ENCODE assay signal across 10 cellular contexts in genomic region chr6:36683145-36683655, GRCh38. TPM values are rescaled to one million over a fixed set of nuclear protein-coding genes. Genes with fewer than 3 reads are reported as not detected.
DNase-seq lines count a peak whose midpoint lies in the region; ATAC-seq lines count a peak whose summit lies in the region.
"Had no signal": no experiment of that assay in that cellular context is flagged by ENCODE, and none has a peak within 500 bp of the region (broad histone marks: within the 10 kb centered on the region; RNA-seq: fewer than 3 reads in every experiment).

No MANE protein-coding gene starts in this region.

- H3K9ac ChIP-seq in BLaER1, result no peak overlapping the region; the same call in 1 of the 2 replicates

- H3K36me3 ChIP-seq in BLaER1 (peaks cover 61% of the 10 kb centered on the region), muscle layer of duodenum (ENCODE audit: control insufficient read depth in 1 of 2, insufficient read depth in 2 of 2, low read length in 2 of 2) (peaks cover 48 to 49% of the 10 kb centered on the region in 2 donors)
- H3K36me3 ChIP-seq: ovary had no signal

- no peak for ATAC-seq in HG02852 (IDR thresholded peaks at IDR 0.05; ENCODE audit: unreplicated experiment)
- ATAC-seq in HG03025 (IDR thresholded peaks at IDR 0.05; ENCODE audit: low FRiP score, unreplicated experiment), result no peak

- H3K4me2 ChIP-seq in BLaER1, result peak overlapping the region; percentile 91

- no peaks in the 10 kb centered on the region for H3K9me3 Mint-ChIP-seq in IgD-negative memory B cell

- peaks cover 94% of the 10 kb centered on the region for H4K20me1 ChIP-seq in BLaER1

- H3K4me3 ChIP-seq in BLaER1, result peak overlapping the region; percentile 99
- no peak overlapping the region for H3K4me3 ChIP-seq in muscle layer of duodenum (ENCODE audit: low read depth in 1 of 2, low read length in 2 of 2)
- H3K4me3 ChIP-seq: ovary had no signal

- H3K27ac Mint-ChIP-seq in IgD-negative memory B cell, result peak overlapping the region; percentile 99 to 100 (median 99)

- no peaks in the 10 kb centered on the region for H3K9me3 ChIP-seq in BLaER1
- H3K9me3 ChIP-seq in muscle layer of duodenum (ENCODE audit: control insufficient read depth in 1 of 2, low read length in 2 of 2), result no peaks in the 10 kb centered on the region
- H3K9me3 ChIP-seq: ovary had no signal

- no peaks in the 10 kb centered on the region for H3K27me3 Mint-ChIP-seq in IgD-negative memory B cell

- H3K4me1 Mint-ChIP-seq in IgD-negative memory B cell, result peaks cover 33 to 39% (median 36%) of the 10 kb centered on the region in 3 donors

- H3K27me3 ChIP-seq in BLaER1 (no peaks in the 10 kb centered on the region), muscle layer of duodenum (ENCODE audit: low read depth, low read length) (no peaks in the 10 kb centered on the region)
- H3K27me3 ChIP-seq: brain microvascular endothelial cell, ovary had no signal

- H3K36me3 Mint-ChIP-seq in IgD-negative memory B cell, result peaks cover 1% of the 10 kb centered on the region

- DNase-seq in astrocyte of the hippocampus (ENCODE audit: low read depth, low spot score), result peak; percentile 26
- no peak for DNase-seq in NCI-H82 treated with DMSO at 0.1 percent for 48 hours (lab: John Stamatoyannopoulos, UW; ENCODE audit: unreplicated experiment)
- no peak for DNase-seq in central memory CD4-positive, alpha-beta T cell
- DNase-seq: brain microvascular endothelial cell had no signal

- H3K27ac ChIP-seq in BLaER1 (peak overlapping the region; percentile 82), muscle layer of duodenum (ENCODE audit: low read length) (peak overlapping the region; percentile 66)
- H3K27ac ChIP-seq: brain microvascular endothelial cell had no signal

- H3K4me1 ChIP-seq in BLaER1 (peaks cover 65% of the 10 kb centered on the region), muscle layer of duodenum (ENCODE audit: control insufficient read depth in 1 of 2, insufficient read depth in 2 of 2, low read length in 2 of 2) (peaks cover 18 to 28% of the 10 kb centered on the region in 2 donors)

- H3K4me3 Mint-ChIP-seq in IgD-negative memory B cell, result peak overlapping the region in 3 of 4 donors; percentile 52 to 92 (median 89)

RNA-seq across cellular contexts. Expression of gene CDKN1A, which starts 4.7 kb away (rescaled TPM):
- 81.1 TPM for polyA plus RNA-seq in IgD-negative memory B cell

RNA-seq across cellular contexts. Expression of gene RAB44, which starts 14.4 kb away (rescaled TPM):
- not detected for polyA plus RNA-seq in IgD-negative memory B cell
